ENCODE assay signal across 20 cellular contexts in genomic region chr10:96922978-96923948, GRCh38.
"Had no signal": no experiment of that assay in that cellular context is flagged by ENCODE, and none has a peak within 500 bp of the region (broad histone marks: within the 10 kb centered on the region; RNA-seq: fewer than 3 reads in every experiment).

No MANE protein-coding gene starts in this region.

- H3K36me3 Mint-ChIP-seq: natural killer cell had no signal

- H3K4me3 Mint-ChIP-seq: activated B cell treated with CpG ODN at 0.5 μM for 24 hours; activated CD4-positive, alpha-beta memory T cell treated with anti-CD3 and anti-CD28 coated beads for 36 hours; activated naive CD4-positive, alpha-beta T cell treated with anti-CD3 and anti-CD28 coated beads, Interleukin-2, amount 10 ng/mL, durations not matched to agents 7 days and 5 days; activated T-cell treated with anti-CD3 and anti-CD28 coated beads, Interleukin-2, amount 50 U/mL, for 24 hours; dendritic cell treated with granulocyte-macrophage colony-stimulating factor and Interleukin-4, amounts not matched to agents 40 ng/mL and 50 ng/mL, for 4 days; natural killer cell; T-helper 2 cell treated with Interferon-gamma antibody and Interleukin-4, amounts not matched to agents 5 μg/mL and 100 μg/mL, for 36 hours had no signal

- H3K27ac ChIP-seq: adrenal gland, lower lobe of right lung, parathyroid adenoma, SK-N-MC, stomach, upper lobe of right lung had no signal

- H3K27ac Mint-ChIP-seq: activated B cell treated with CpG ODN at 0.5 μM for 24 hours; activated CD4-positive, alpha-beta memory T cell treated with anti-CD3 and anti-CD28 coated beads for 36 hours; activated naive CD4-positive, alpha-beta T cell treated with anti-CD3 and anti-CD28 coated beads, Interleukin-2, amount 10 ng/mL, durations not matched to agents 7 days and 5 days; activated T-cell treated with anti-CD3 and anti-CD28 coated beads, Interleukin-2, amount 50 U/mL, for 24 hours; dendritic cell treated with granulocyte-macrophage colony-stimulating factor and Interleukin-4, amounts not matched to agents 40 ng/mL and 50 ng/mL, for 4 days; natural killer cell; T-helper 2 cell treated with Interferon-gamma antibody and Interleukin-4, amounts not matched to agents 5 μg/mL and 100 μg/mL, for 36 hours had no signal

- H3K27me3 ChIP-seq: adrenal gland, stomach, upper lobe of right lung had no signal

- H3K9ac ChIP-seq: parathyroid adenoma had no signal

- H3K9me3 Mint-ChIP-seq: activated CD4-positive, alpha-beta memory T cell treated with anti-CD3 and anti-CD28 coated beads for 36 hours; activated naive CD4-positive, alpha-beta T cell treated with anti-CD3 and anti-CD28 coated beads, Interleukin-2, amount 10 ng/mL, durations not matched to agents 7 days and 5 days; activated T-cell treated with anti-CD3 and anti-CD28 coated beads, Interleukin-2, amount 50 U/mL, for 24 hours; dendritic cell treated with granulocyte-macrophage colony-stimulating factor and Interleukin-4, amounts not matched to agents 40 ng/mL and 50 ng/mL, for 4 days; natural killer cell had no signal

- H3K4me1 Mint-ChIP-seq: activated naive CD4-positive, alpha-beta T cell treated with anti-CD3 and anti-CD28 coated beads, Interleukin-2, amount 10 ng/mL, durations not matched to agents 7 days and 5 days had no signal

- ATAC-seq: left cardiac atrium, lower lobe of right lung, natural killer cell, upper lobe of right lung had no signal

- H3K9me3 ChIP-seq: adrenal gland, lower lobe of right lung, stomach, upper lobe of right lung had no signal

- H3K4me1 ChIP-seq: lower lobe of right lung, upper lobe of right lung had no signal

- H3K4me3 ChIP-seq: adrenal gland, lower lobe of right lung, SK-N-MC, stomach, upper lobe of right lung had no signal

- DNase-seq: activated B cell treated with CpG ODN at 0.5 μM for 24 hours; activated CD4-positive, alpha-beta memory T cell treated with anti-CD3 and anti-CD28 coated beads for 36 hours; activated CD4-positive, alpha-beta T cell treated with anti-CD3 and anti-CD28 coated beads for 4 hours; activated naive CD4-positive, alpha-beta T cell treated with anti-CD3 and anti-CD28 coated beads, Interleukin-2, amount 10 ng/mL, durations not matched to agents 7 days and 5 days; activated T-cell treated with anti-CD3 and anti-CD28 coated beads, Interleukin-2, amount 50 U/mL, for 24 hours; adrenal gland; effector CD8-positive, alpha-beta T cell; foreskin fibroblast; hippocampal formation; left cardiac atrium; lower lobe of right lung; natural killer cell; retina; stimulated activated CD4-positive, alpha-beta T cell treated with anti-CD3 and anti-CD28 coated beads, Interleukin-2, amount 100 ng/mL, for 24 hours; stomach; upper lobe of right lung had no signal

- H3K27me3 Mint-ChIP-seq: activated B cell treated with CpG ODN at 0.5 μM for 24 hours; activated CD4-positive, alpha-beta memory T cell treated with anti-CD3 and anti-CD28 coated beads for 36 hours; activated naive CD4-positive, alpha-beta T cell treated with anti-CD3 and anti-CD28 coated beads, Interleukin-2, amount 10 ng/mL, durations not matched to agents 7 days and 5 days; activated T-cell treated with anti-CD3 and anti-CD28 coated beads, Interleukin-2, amount 50 U/mL, for 24 hours; dendritic cell treated with granulocyte-macrophage colony-stimulating factor and Interleukin-4, amounts not matched to agents 40 ng/mL and 50 ng/mL, for 4 days had no signal

- H3K36me3 ChIP-seq: adrenal gland, lower lobe of right lung, upper lobe of right lung had no signal
